ENCODE assay signal across 25 cellular contexts in genomic region chr6:129507059-129507807, GRCh38.
DNase-seq lines count a peak whose midpoint lies in the region; ATAC-seq and TF ChIP-seq lines count a peak whose summit lies in the region.
"Had no signal": no experiment of that assay in that cellular context is flagged by ENCODE, and none has a peak within 500 bp of the region (broad histone marks: within the 10 kb centered on the region; RNA-seq: fewer than 3 reads in every experiment).

No MANE protein-coding gene starts in this region.

- POLR2A ChIA-PET in Caco-2 (lab: Charles Lee) = no interaction called here

- peak overlapping the region; percentile 47 for H3K4me3 Mint-ChIP-seq in Caco-2 (ENCODE audit: unreplicated experiment)
- H3K4me3 Mint-ChIP-seq: activated CD4-positive, alpha-beta T cell treated with anti-CD3 and anti-CD28 coated beads, Interleukin-2, amount 10 ng/mL, durations not matched to agents 7 days and 5 days; activated naive CD8-positive, alpha-beta T cell treated with anti-CD3 and anti-CD28 coated beads, Interleukin-2, amount 50 U/mL, for 24 hours; activated T-cell treated with anti-CD3 and anti-CD28 coated beads, Interleukin-2, amount 50 U/mL, for 24 hours had no signal

- H3K27me3 ChIP-seq in Caco-2 (replicated peaks; ENCODE audit: control insufficient read depth, insufficient read depth, low read length) = no peaks in the 10 kb centered on the region
- H3K27me3 ChIP-seq in trophoblast cell (ENCODE audit: insufficient read depth, low read length) = no peaks in the 10 kb centered on the region
- H3K27me3 ChIP-seq: BLaER1, dorsolateral prefrontal cortex had no signal

- H3K79me2 ChIP-seq in trophoblast cell (ENCODE audit: control insufficient read depth, insufficient read depth, low read length, poor library complexity) = no peaks in the 10 kb centered on the region

- H4K91ac ChIP-seq in trophoblast cell (ENCODE audit: low read depth, low read length) = no peak overlapping the region

- no peak overlapping the region for H2BK5ac ChIP-seq in trophoblast cell (ENCODE audit: low read depth, low read length, poor library complexity)

- H3K4me3 ChIP-seq in Caco-2 (ENCODE audit: low read depth, low read length) = no peak overlapping the region
- no peak overlapping the region for H3K4me3 ChIP-seq in LNCaP clone FGC (ENCODE audit: low read depth, low read length)
- no peak overlapping the region for H3K4me3 ChIP-seq in trophoblast cell (ENCODE audit: low read depth, low read length)
- H3K4me3 ChIP-seq: BLaER1, dorsolateral prefrontal cortex, thoracic aorta had no signal

- H2BK12ac ChIP-seq in trophoblast cell (ENCODE audit: low read length) = no peak overlapping the region

- BruUV-seq in Caco-2 (replicated peaks; lab: Mats Ljungman, UMichigan) = no TSS peak

- H3K9ac ChIP-seq in trophoblast cell (ENCODE audit: low read length) = no peak overlapping the region
- H3K9ac ChIP-seq: BLaER1 had no signal

- H3K14ac ChIP-seq in trophoblast cell (ENCODE audit: low read length) = no peak overlapping the region

- H3K4me1 Mint-ChIP-seq in Caco-2 (ENCODE audit: low read depth, unreplicated experiment) = peaks cover 24% of the 10 kb centered on the region
- H3K4me1 Mint-ChIP-seq: activated CD4-positive, alpha-beta T cell treated with anti-CD3 and anti-CD28 coated beads, Interleukin-2, amount 10 ng/mL, durations not matched to agents 7 days and 5 days had no signal

- no peaks in the 10 kb centered on the region for H3K36me3 ChIP-seq in Caco-2 (ENCODE audit: control insufficient read depth, insufficient read depth, low read length)
- H3K36me3 ChIP-seq in trophoblast cell (ENCODE audit: control insufficient read depth in 1 of 2, insufficient read depth in 2 of 2, low read length in 2 of 2) = no peaks in the 10 kb centered on the region
- H3K36me3 ChIP-seq: BLaER1 had no signal

- no peak overlapping the region for H3K23ac ChIP-seq in trophoblast cell (ENCODE audit: low read length)

- no peaks in the 10 kb centered on the region for H3K9me3 ChIP-seq in Caco-2
- H3K9me3 ChIP-seq in trophoblast cell (ENCODE audit: insufficient read depth, low read depth, low read length) = no peaks in the 10 kb centered on the region
- H3K9me3 ChIP-seq: BLaER1, thoracic aorta had no signal

- H3K79me1 ChIP-seq in trophoblast cell (ENCODE audit: low read length) = peaks cover 3% of the 10 kb centered on the region

- no peaks in the 10 kb centered on the region for H3K27me3 Mint-ChIP-seq in Caco-2 (ENCODE audit: insufficient read depth, unreplicated experiment)
- H3K27me3 Mint-ChIP-seq: activated CD4-positive, alpha-beta T cell treated with anti-CD3 and anti-CD28 coated beads, Interleukin-2, amount 10 ng/mL, durations not matched to agents 7 days and 5 days; activated naive CD8-positive, alpha-beta T cell treated with anti-CD3 and anti-CD28 coated beads, Interleukin-2, amount 50 U/mL, for 24 hours; activated T-cell treated with anti-CD3 and anti-CD28 coated beads, Interleukin-2, amount 50 U/mL, for 24 hours had no signal

- no peak overlapping the region for H4K12ac ChIP-seq in trophoblast cell (ENCODE audit: low read depth, low read length)

- no peak overlapping the region for H3K4me2 ChIP-seq in trophoblast cell (ENCODE audit: low read length)
- H3K4me2 ChIP-seq: BLaER1 had no signal

- DNase-seq in Caco-2 (peak; percentile 51 to 58), LNCaP clone FGC (ENCODE audit: low read depth) (peak; percentile 32), trophoblast cell (peak; percentile 14 to 18), UCSD-AML1 (lab: John Stamatoyannopoulos, UW; ENCODE audit: unreplicated experiment) (no peak), GM13977 (ENCODE audit: low spot score) (no peak)
- DNase-seq: activated CD4-positive, alpha-beta T cell treated with anti-CD3 and anti-CD28 coated beads, Interleukin-2, amount 10 ng/mL, durations not matched to agents 7 days and 5 days; activated gamma-delta T cell treated with Interleukin-2 at 50 U/mL for 16 hours; activated naive CD8-positive, alpha-beta T cell treated with anti-CD3 and anti-CD28 coated beads, Interleukin-2, amount 50 U/mL, for 24 hours; activated T-cell treated with anti-CD3 and anti-CD28 coated beads, Interleukin-2, amount 50 U/mL, for 24 hours; cerebellar nuclear complex; COR-L47; dorsolateral prefrontal cortex; KG1; mesenchymal stem cell; NCI-H1436 treated with DMSO at 0.1 percent for 48 hours; NCI-H774; SHP77; stimulated activated CD4-positive, alpha-beta T cell treated with anti-CD3 and anti-CD28 coated beads, Interleukin-15, amount 100 ng/mL, for 24 hours; stimulated activated naive CD4-positive, alpha-beta T cell treated with Interleukin-2 at 50 U/mL for 16 hours; T-helper 9 cell had no signal

- H3K27ac Mint-ChIP-seq in Caco-2 (ENCODE audit: unreplicated experiment) = peak overlapping the region; percentile 21
- H3K27ac Mint-ChIP-seq: activated CD4-positive, alpha-beta T cell treated with anti-CD3 and anti-CD28 coated beads, Interleukin-2, amount 10 ng/mL, durations not matched to agents 7 days and 5 days; activated naive CD8-positive, alpha-beta T cell treated with anti-CD3 and anti-CD28 coated beads, Interleukin-2, amount 50 U/mL, for 24 hours; activated T-cell treated with anti-CD3 and anti-CD28 coated beads, Interleukin-2, amount 50 U/mL, for 24 hours had no signal

- no peaks in the 10 kb centered on the region for H3K36me3 Mint-ChIP-seq in Caco-2 (ENCODE audit: insufficient read depth, unreplicated experiment)

- intact Hi-C loops in Caco-2 (cut with micrococcal nuclease; ENCODE audit: unreplicated experiment) = loop anchor here (1.0 to 10.0 kb wide), 2 partner anchors 38 to 158 kb away; no protein-coding TSS in a partner anchor

- CTCF ChIA-PET in Caco-2 (lab: Charles Lee) = no interaction called here

- H3K9me3 Mint-ChIP-seq in Caco-2 (ENCODE audit: unreplicated experiment) = no peaks in the 10 kb centered on the region
- H3K9me3 Mint-ChIP-seq: activated CD4-positive, alpha-beta T cell treated with anti-CD3 and anti-CD28 coated beads, Interleukin-2, amount 10 ng/mL, durations not matched to agents 7 days and 5 days; activated naive CD8-positive, alpha-beta T cell treated with anti-CD3 and anti-CD28 coated beads, Interleukin-2, amount 50 U/mL, for 24 hours; activated T-cell treated with anti-CD3 and anti-CD28 coated beads, Interleukin-2, amount 50 U/mL, for 24 hours had no signal

- no peak overlapping the region for H4K8ac ChIP-seq in trophoblast cell (ENCODE audit: low read depth, low read length)

- H3K18ac ChIP-seq in trophoblast cell (ENCODE audit: low read length) = no peak overlapping the region

- no peak overlapping the region for H2BK120ac ChIP-seq in trophoblast cell (ENCODE audit: insufficient read depth, low read length, poor library complexity)

- no CpG with 5 or more reads among the region's 5 CpGs for WGBS in trophoblast cell (ENCODE audit: extremely low coverage, insufficient coverage, insufficient read length)

- in situ Hi-C loops in GM13977 (cut with MboI; ENCODE audit: low pct_unique_long_range_greater_than_20kb, low sequenced_read_pairs, unreplicated experiment) = no loop called here

- no peak overlapping the region for H3K27ac ChIP-seq in trophoblast cell (ENCODE audit: low read depth, low read length)
- H3K27ac ChIP-seq: BLaER1, dorsolateral prefrontal cortex, thoracic aorta had no signal

- no peak overlapping the region for H2AK5ac ChIP-seq in trophoblast cell (ENCODE audit: low read length)

- ATAC-seq in esophagus mucosa = peak; percentile 83
- ATAC-seq in HG02798 (IDR thresholded peaks at IDR 0.05; ENCODE audit: poor library complexity, unreplicated experiment) = no peak
- ATAC-seq: activated naive CD8-positive, alpha-beta T cell treated with anti-CD3 and anti-CD28 coated beads, Interleukin-2, amount 50 U/mL, for 24 hours; HCT116 had no signal

- no peak for TF ChIP-seq CTCF in Caco-2 (IDR thresholded peaks at IDR 0.05; ENCODE audit: insufficient read depth in 1 of 2, low read depth in 1 of 2, low read length in 1 of 2, severe bottlenecking in 1 of 2, unreplicated experiment in 1 of 2)
- no peak for TF ChIP-seq CTCF in LNCaP clone FGC (IDR thresholded peaks at IDR 0.05; ENCODE audit: control insufficient read depth, extremely low read depth, insufficient read depth)
- TF ChIP-seq CTCF in GM13977 (IDR thresholded peaks at IDR 0.05; ENCODE audit: extremely low read depth, insufficient read depth, missing control alignments) = no peak

- no peak overlapping the region for H3K4ac ChIP-seq in trophoblast cell (ENCODE audit: low read depth, low read length)

- H2AFZ ChIP-seq in trophoblast cell (ENCODE audit: insufficient read depth, low read length, poor library complexity) = no peak overlapping the region

- peaks cover 18% of the 10 kb centered on the region for H3K4me1 ChIP-seq in Caco-2
- peaks cover 0 to 3% of the 10 kb centered on the region in 2 experiments for H3K4me1 ChIP-seq in trophoblast cell (ENCODE audit: control insufficient read depth in 1 of 2, insufficient read depth in 2 of 2, low read length in 2 of 2)

Comparison
In these comparisons a context has a peak if more than half of its experiments do, and no peak if none do; other contexts are left out.
1. DNase-seq: peak in Caco-2 (2 of 2), LNCaP clone FGC (single experiment) and trophoblast cell (2 of 2); none in UCSD-AML1 (single experiment) and GM13977 (single experiment).